25 cellular contexts compared by ENCODE assay signal in genomic region chr3:189701934-189702693, GRCh38.
DNase-seq lines count a peak whose midpoint lies in the region; ATAC-seq and TF ChIP-seq lines count a peak whose summit lies in the region.
"Had no signal": no experiment of that assay in that cellular context is flagged by ENCODE, and none has a peak within 500 bp of the region (broad histone marks: within the 10 kb centered on the region; RNA-seq: fewer than 3 reads in every experiment).

No MANE protein-coding gene starts in this region.

- H3K4me2 ChIP-seq in GM23338 (no peak overlapping the region), trophoblast cell (ENCODE audit: low read length) (no peak overlapping the region)

- H3K14ac ChIP-seq in trophoblast cell (ENCODE audit: low read length) = no peak overlapping the region

- H4K8ac ChIP-seq in trophoblast cell (ENCODE audit: low read depth, low read length) = no peak overlapping the region

- H3K36me3 Mint-ChIP-seq in GM23338 (ENCODE audit: low read depth) = no peaks in the 10 kb centered on the region
- H3K36me3 Mint-ChIP-seq: activated CD8-positive, alpha-beta memory T cell treated with anti-CD3 and anti-CD28 coated beads, Interleukin-2, amount 10 ng/mL, durations not matched to agents 7 days and 5 days; brain had no signal

- H3K4me3 Mint-ChIP-seq in GM23338 = no peak overlapping the region
- H3K4me3 Mint-ChIP-seq: activated B cell treated with CpG ODN at 0.5 μM for 24 hours; activated CD8-positive, alpha-beta memory T cell treated with anti-CD3 and anti-CD28 coated beads, Interleukin-2, amount 10 ng/mL, durations not matched to agents 7 days and 5 days; activated T-cell treated with anti-CD3 and anti-CD28 coated beads, Interleukin-2, amount 50 U/mL, for 4 hours; brain; dendritic cell treated with granulocyte-macrophage colony-stimulating factor and Interleukin-4, amounts not matched to agents 40 ng/mL and 50 ng/mL, for 4 days; stimulated activated naive CD8-positive, alpha-beta T cell treated with anti-CD3 and anti-CD28 coated beads, Interleukin-15, Interleukin-2, amounts not matched to agents 100 ng/mL and 50 ng/mL, for 24 hours had no signal

- no peaks in the 10 kb centered on the region for H3K36me3 ChIP-seq in GM23338 (ENCODE audit: insufficient read depth)
- H3K36me3 ChIP-seq in MG63 = no peaks in the 10 kb centered on the region
- no peaks in the 10 kb centered on the region for H3K36me3 ChIP-seq in trophoblast cell (ENCODE audit: control insufficient read depth in 1 of 2, insufficient read depth in 2 of 2, low read length in 2 of 2)
- H3K36me3 ChIP-seq: BE2C, SJSA1 had no signal

- DNase-seq in GM23338 (ENCODE audit: low spot score) (no peak), MG63 (peak; percentile 4), islet precursor cell (peak; percentile 66), trophoblast cell (peak in 1 of 2 donors; percentile 9), epidermal melanocyte (ENCODE audit: insufficient read length, low spot score) (no peak), NK-92 (lab: John Stamatoyannopoulos, UW; ENCODE audit: unreplicated experiment) (no peak), hippocampal formation (lab: John Stamatoyannopoulos, UW) (no peak)
- DNase-seq: ACHN; activated B cell treated with CpG ODN at 0.5 μM for 24 hours; activated CD8-positive, alpha-beta memory T cell treated with anti-CD3 and anti-CD28 coated beads, Interleukin-2, amount 10 ng/mL, durations not matched to agents 7 days and 5 days; activated T-cell treated with anti-CD3 and anti-CD28 coated beads, Interleukin-2, amount 50 U/mL, for 4 hours; BE2C; IMR-90; NCI-H1092; NCI-H1694; RPMI8226; stimulated activated CD4-positive, alpha-beta T cell treated with anti-CD3 and anti-CD28 coated beads, Interleukin-1b, Interleukin-23, amount 100 ng/mL, for 48 hours; testis had no signal

- no peaks in the 10 kb centered on the region for H3K27me3 ChIP-seq in GM23338 (ENCODE audit: insufficient read depth)
- H3K27me3 ChIP-seq in MG63 = no peaks in the 10 kb centered on the region
- no peaks in the 10 kb centered on the region for H3K27me3 ChIP-seq in trophoblast cell (ENCODE audit: insufficient read depth, low read length)
- H3K27me3 ChIP-seq: BE2C, SJSA1, testis had no signal

- no peak overlapping the region for H2BK120ac ChIP-seq in trophoblast cell (ENCODE audit: insufficient read depth, low read length, poor library complexity)

- H2AFZ ChIP-seq in GM23338 (no peak overlapping the region), trophoblast cell (ENCODE audit: insufficient read depth, low read length, poor library complexity) (no peak overlapping the region)
- H2AFZ ChIP-seq: parathyroid adenoma had no signal

- no peaks in the 10 kb centered on the region for H3K9me3 Mint-ChIP-seq in GM23338
- H3K9me3 Mint-ChIP-seq: activated B cell treated with CpG ODN at 0.5 μM for 24 hours; activated T-cell treated with anti-CD3 and anti-CD28 coated beads, Interleukin-2, amount 50 U/mL, for 4 hours; brain; dendritic cell treated with granulocyte-macrophage colony-stimulating factor and Interleukin-4, amounts not matched to agents 40 ng/mL and 50 ng/mL, for 4 days; stimulated activated naive CD8-positive, alpha-beta T cell treated with anti-CD3 and anti-CD28 coated beads, Interleukin-15, Interleukin-2, amounts not matched to agents 100 ng/mL and 50 ng/mL, for 24 hours had no signal

- H3K4me1 ChIP-seq in GM23338 (ENCODE audit: insufficient read depth) = no peaks in the 10 kb centered on the region
- H3K4me1 ChIP-seq in trophoblast cell (ENCODE audit: control insufficient read depth in 1 of 2, insufficient read depth in 2 of 2, low read length in 2 of 2) = peaks cover 5 to 7% of the 10 kb centered on the region in 2 experiments
- H3K4me1 ChIP-seq: BE2C, parathyroid adenoma, SJSA1, testis had no signal

- WGBS in trophoblast cell (ENCODE audit: extremely low coverage, insufficient coverage, insufficient read length) = no CpG with 5 or more reads among the region's 2 CpGs

- peak; percentile 51 for ATAC-seq in GM23338
- ATAC-seq: activated CD8-positive, alpha-beta memory T cell treated with anti-CD3 and anti-CD28 coated beads, Interleukin-2, amount 10 ng/mL, durations not matched to agents 7 days and 5 days; activated T-cell treated with anti-CD3 and anti-CD28 coated beads, Interleukin-2, amount 50 U/mL, for 4 hours; HCT116 had no signal

- H3K27ac ChIP-seq in GM23338 (ENCODE audit: low read depth) (no peak overlapping the region), trophoblast cell (ENCODE audit: low read depth, low read length) (peak overlapping the region; percentile 67)
- H3K27ac ChIP-seq: parathyroid adenoma, SJSA1, testis had no signal

- H3K4ac ChIP-seq in trophoblast cell (ENCODE audit: low read depth, low read length) = no peak overlapping the region

- H3K9me3 ChIP-seq in MG63 (no peaks in the 10 kb centered on the region), trophoblast cell (ENCODE audit: insufficient read depth, low read depth, low read length) (no peaks in the 10 kb centered on the region)
- H3K9me3 ChIP-seq: BE2C, SJSA1, testis had no signal

- H4K91ac ChIP-seq in trophoblast cell (ENCODE audit: low read depth, low read length) = peak overlapping the region; percentile 61

- H2BK5ac ChIP-seq in trophoblast cell (ENCODE audit: low read depth, low read length, poor library complexity) = no peak overlapping the region

- no peak overlapping the region for H3K9ac ChIP-seq in trophoblast cell (ENCODE audit: low read length)
- H3K9ac ChIP-seq: parathyroid adenoma had no signal

- no peak overlapping the region for H2BK12ac ChIP-seq in trophoblast cell (ENCODE audit: low read length)

- H3K4me3 ChIP-seq in GM23338 (no peak overlapping the region), MG63 (no peak overlapping the region), trophoblast cell (ENCODE audit: low read depth, low read length) (no peak overlapping the region)
- H3K4me3 ChIP-seq: lung, SJSA1, testis had no signal

- no peak for TF ChIP-seq CTCF in GM23338 (conservative IDR thresholded peaks at IDR 0.05; ENCODE audit: low read depth in 2 of 2)

- H3K79me1 ChIP-seq in trophoblast cell (ENCODE audit: low read length) = peaks cover 3% of the 10 kb centered on the region

- no peaks in the 10 kb centered on the region for H3K9me2 ChIP-seq in GM23338 (ENCODE audit: insufficient read depth)

- H3K27ac Mint-ChIP-seq in GM23338 = 0 out of 2 replicates have a peak overlapping the region, but pooled peaks have one; percentile 1
- H3K27ac Mint-ChIP-seq: activated B cell treated with CpG ODN at 0.5 μM for 24 hours; activated CD8-positive, alpha-beta memory T cell treated with anti-CD3 and anti-CD28 coated beads, Interleukin-2, amount 10 ng/mL, durations not matched to agents 7 days and 5 days; dendritic cell treated with granulocyte-macrophage colony-stimulating factor and Interleukin-4, amounts not matched to agents 40 ng/mL and 50 ng/mL, for 4 days; stimulated activated naive CD8-positive, alpha-beta T cell treated with anti-CD3 and anti-CD28 coated beads, Interleukin-15, Interleukin-2, amounts not matched to agents 100 ng/mL and 50 ng/mL, for 24 hours had no signal

- no peaks in the 10 kb centered on the region; the same call in 2 of the 3 replicates for H3K4me1 Mint-ChIP-seq in GM23338
- H3K4me1 Mint-ChIP-seq: activated B cell treated with CpG ODN at 0.5 μM for 24 hours; activated CD8-positive, alpha-beta memory T cell treated with anti-CD3 and anti-CD28 coated beads, Interleukin-2, amount 10 ng/mL, durations not matched to agents 7 days and 5 days had no signal

- H3K79me2 ChIP-seq in GM23338 (replicated peaks; ENCODE audit: insufficient read depth) (no peaks in the 10 kb centered on the region), trophoblast cell (ENCODE audit: control insufficient read depth, insufficient read depth, low read length, poor library complexity) (peaks cover 2% of the 10 kb centered on the region)
- H3K79me2 ChIP-seq: parathyroid adenoma had no signal

- no peaks in the 10 kb centered on the region for H4K20me1 ChIP-seq in GM23338 (replicated peaks; ENCODE audit: insufficient read depth)

- no peaks in the 10 kb centered on the region for H3F3A ChIP-seq in GM23338 (replicated peaks; ENCODE audit: low read depth)

- H3K27me3 Mint-ChIP-seq in GM23338 (ENCODE audit: insufficient read depth, low read depth, poor library complexity) = peaks cover 3% of the 10 kb centered on the region
- H3K27me3 Mint-ChIP-seq: activated B cell treated with CpG ODN at 0.5 μM for 24 hours; activated CD8-positive, alpha-beta memory T cell treated with anti-CD3 and anti-CD28 coated beads, Interleukin-2, amount 10 ng/mL, durations not matched to agents 7 days and 5 days; dendritic cell treated with granulocyte-macrophage colony-stimulating factor and Interleukin-4, amounts not matched to agents 40 ng/mL and 50 ng/mL, for 4 days had no signal

- H3K23ac ChIP-seq in trophoblast cell (ENCODE audit: low read length) = no peak overlapping the region

- no peak overlapping the region for H4K12ac ChIP-seq in trophoblast cell (ENCODE audit: low read depth, low read length)

- H3K18ac ChIP-seq in trophoblast cell (ENCODE audit: low read length) = no peak overlapping the region

- H2AK5ac ChIP-seq in trophoblast cell (ENCODE audit: low read length) = no peak overlapping the region

TF ChIP-seq in GM23338, 12 proteins besides CTCF, POLR2A, EP300 and RAD21 (continues in another document):
- TF ChIP-seq STAT1 (IDR thresholded peaks at IDR 0.05; ENCODE audit: unreplicated experiment) = no peak

Comparison
In these comparisons a context has a peak if more than half of its experiments do, and no peak if none do; other contexts are left out.
1. DNase-seq: peak in MG63 (single experiment) and islet precursor cell (single experiment); none in GM23338 (single experiment), epidermal melanocyte (single experiment), NK-92 (single experiment) and hippocampal formation (0 of 2).